Comparison of ENCODE assay signal across 21 cellular contexts in the genomic region with DNA sequence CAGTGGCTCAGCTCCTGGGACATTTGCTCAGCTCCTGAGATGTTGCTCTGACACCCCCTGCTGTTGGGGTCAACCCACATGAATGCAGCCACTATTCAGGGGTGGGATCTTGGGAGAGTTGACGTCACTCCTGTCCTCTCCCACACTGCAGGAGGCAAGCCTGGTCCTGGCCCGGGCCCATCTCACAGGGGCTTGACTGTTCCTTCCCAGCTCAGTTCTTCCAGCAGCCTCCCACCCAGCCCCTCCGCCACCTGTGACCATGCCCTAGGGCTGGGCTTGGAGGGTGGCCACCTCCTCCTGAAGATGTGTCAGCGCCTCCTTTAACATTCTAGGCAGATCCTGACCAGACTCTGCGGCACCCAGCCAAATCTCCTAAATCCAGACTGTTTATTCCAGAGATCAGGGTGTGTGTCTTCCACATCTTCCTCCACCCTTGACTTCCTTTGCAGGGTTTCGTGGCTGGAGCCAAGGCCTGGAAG. TPM values are rescaled to one million over a fixed set of nuclear protein-coding genes. Genes with fewer than 3 reads are reported as not detected.
A peak's percentile ranks its signal among the peaks of the same experiment; 100 is the strongest.
DNase-seq lines count a peak whose midpoint lies in the region; ATAC-seq and TF ChIP-seq lines count a peak whose summit lies in the region.
"Had no signal": no experiment of that assay in that cellular context is flagged by ENCODE, and none has a peak within 500 bp of the region (broad histone marks: within the 10 kb centered on the region; RNA-seq: fewer than 3 reads in every experiment).

No MANE protein-coding gene starts in this region.

- no peaks in the 10 kb centered on the region for H3K9me3 ChIP-seq in effector memory CD4-positive, alpha-beta T cell (ENCODE audit: control insufficient read depth, low read length)
- H3K9me3 ChIP-seq: adrenal gland, upper lobe of left lung had no signal

- POLR2A ChIA-PET in RWPE1 (lab: Yijun Ruan, JAX; ENCODE audit: low non-redundant PET): no interaction called here

- H3K9me3 Mint-ChIP-seq in activated T-cell treated with anti-CD3 and anti-CD28 coated beads, Interleukin-2, amount 50 U/mL, for 24 hours: no peaks in the 10 kb centered on the region
- H3K9me3 Mint-ChIP-seq: activated T-cell treated with anti-CD3 and anti-CD28 coated beads, Interleukin-2, amount 50 U/mL, for 72 hours; T-helper 1 cell treated with Interleukin-12 subunit alpha and Interleukin-12 subunit beta and Interleukin-4 antibody, amounts not matched to agents 30 μg/mL and 1 μg/mL, for 36 hours had no signal

- H3K27ac Mint-ChIP-seq in activated T-cell treated with anti-CD3 and anti-CD28 coated beads, Interleukin-2, amount 50 U/mL, for 24 hours: no peak overlapping the region
- H3K27ac Mint-ChIP-seq: activated T-cell treated with anti-CD3 and anti-CD28 coated beads, Interleukin-2, amount 50 U/mL, for 72 hours; B cell; progenitor cell of endocrine pancreas; T-helper 1 cell treated with Interleukin-12 subunit alpha and Interleukin-12 subunit beta and Interleukin-4 antibody, amounts not matched to agents 30 μg/mL and 1 μg/mL, for 36 hours had no signal

- peaks cover 19% of the 10 kb centered on the region for H3K4me1 Mint-ChIP-seq in activated T-cell treated with anti-CD3 and anti-CD28 coated beads, Interleukin-2, amount 50 U/mL, for 24 hours (ENCODE audit: low read depth)

- no peak overlapping the region for H3K4me3 ChIP-seq in effector memory CD4-positive, alpha-beta T cell (ENCODE audit: insufficient read depth, low read depth, low read length, poor library complexity, severe bottlenecking)
- H3K4me3 ChIP-seq: adrenal gland, upper lobe of left lung had no signal

- no peak overlapping the region for H3K4me3 Mint-ChIP-seq in activated T-cell treated with anti-CD3 and anti-CD28 coated beads, Interleukin-2, amount 50 U/mL, for 24 hours
- H3K4me3 Mint-ChIP-seq: activated T-cell treated with anti-CD3 and anti-CD28 coated beads, Interleukin-2, amount 50 U/mL, for 72 hours; B cell; T-helper 1 cell treated with Interleukin-12 subunit alpha and Interleukin-12 subunit beta and Interleukin-4 antibody, amounts not matched to agents 30 μg/mL and 1 μg/mL, for 36 hours had no signal

- H3K27ac ChIP-seq in RWPE1: peak overlapping the region; percentile 54
- no peak overlapping the region for H3K27ac ChIP-seq in effector memory CD4-positive, alpha-beta T cell (ENCODE audit: insufficient read depth, low read length, poor library complexity, severe bottlenecking)
- H3K27ac ChIP-seq: adrenal gland had no signal

- in situ Hi-C loops in KBM-7 (cut with MboI; ENCODE audit: low pct_unique_long_range_greater_than_20kb, low sequenced_read_pairs): loop anchor here (25.0 kb wide), 1 partner anchor 109 kb away; no protein-coding TSS in a partner anchor

- CTCF ChIA-PET in RWPE1 (lab: Yijun Ruan, JAX): interaction anchor here (1.0 kb wide), 1 partner anchor 37 kb away, joined by 3 read pairs; no protein-coding TSS in a partner anchor

- H3K36me3 ChIP-seq in effector memory CD4-positive, alpha-beta T cell (ENCODE audit: control insufficient read depth, insufficient read depth, low read length): no peaks in the 10 kb centered on the region
- H3K36me3 ChIP-seq: adrenal gland, upper lobe of left lung had no signal

- peaks cover 24% of the 10 kb centered on the region for H3K27me3 Mint-ChIP-seq in activated T-cell treated with anti-CD3 and anti-CD28 coated beads, Interleukin-2, amount 50 U/mL, for 24 hours

- H3K27me3 ChIP-seq in effector memory CD4-positive, alpha-beta T cell (replicated peaks; ENCODE audit: control insufficient read depth, insufficient read depth, low read length, poor library complexity, severe bottlenecking): no peaks in the 10 kb centered on the region
- H3K27me3 ChIP-seq: adrenal gland, upper lobe of left lung had no signal

- H3K36me3 Mint-ChIP-seq in activated T-cell treated with anti-CD3 and anti-CD28 coated beads, Interleukin-2, amount 50 U/mL, for 24 hours (ENCODE audit: low read depth): no peaks in the 10 kb centered on the region

- TF ChIP-seq CTCF in RWPE1 (conservative IDR thresholded peaks at IDR 0.05; ENCODE audit: low read depth) (no peak), omental fat pad (IDR thresholded peaks at IDR 0.05) (no peak)

- ATAC-seq in Right ventricle myocardium superior (ENCODE audit: poor library complexity): peak; percentile 18
- ATAC-seq in omental fat pad (ENCODE audit: low FRiP score): peak; percentile 45
- ATAC-seq: activated T-cell treated with anti-CD3 and anti-CD28 coated beads, Interleukin-2, amount 50 U/mL, for 72 hours had no signal

- DNase-seq in ELR (ENCODE audit: low read depth): peak; percentile 6
- no peak for DNase-seq in RWPE1 (ENCODE audit: low spot score)
- peak; percentile 69 for DNase-seq in Right ventricle myocardium superior
- no peak for DNase-seq in omental fat pad (ENCODE audit: low spot score)
- no peak for DNase-seq in activated T-cell treated with anti-CD3 and anti-CD28 coated beads, Interleukin-2, amount 50 U/mL, for 24 hours
- DNase-seq in effector memory CD4-positive, alpha-beta T cell: no peak
- DNase-seq in activated CD4-positive, alpha-beta T cell treated with anti-CD3 and anti-CD28 coated beads, Interleukin-2, amount 50 U/mL, for 48 hours: no peak
- DNase-seq in KBM-7: no peak
- DNase-seq: activated CD4-positive, alpha-beta T cell treated with anti-CD3 and anti-CD28 coated beads for 4 hours; activated T-cell treated with anti-CD3 and anti-CD28 coated beads, Interleukin-2, amount 50 U/mL, for 72 hours; adrenal gland; cortex of kidney; IMR-90; midbrain; NCI-H1694; NCI-H524 had no signal

- intact Hi-C loops in Right ventricle myocardium superior (cut with DNase I): loop anchor here (5.0 kb wide), 2 partner anchors 134 to 454 kb away; partner anchors contain the start of genes LCOR and TLL2

- no peaks in the 10 kb centered on the region for H3K4me1 ChIP-seq in effector memory CD4-positive, alpha-beta T cell (ENCODE audit: control insufficient read depth, insufficient read depth, low read length, poor library complexity, severe bottlenecking)

RNA-seq across cellular contexts. Expression of gene OPALIN, which starts 19.1 kb away (rescaled TPM):
- not detected for total RNA-seq in Right ventricle myocardium superior
- not detected for total RNA-seq in omental fat pad
- total RNA-seq: activated T-cell treated with anti-CD3 and anti-CD28 coated beads, Interleukin-2, amount 50 U/mL, for 72 hours; adrenal gland; B cell; IMR-90; progenitor cell of endocrine pancreas; RPMI7951; upper lobe of left lung had no signal

Comparison
In these comparisons a context has a peak if more than half of its experiments do, and no peak if none do; other contexts are left out.
1. DNase-seq: peak in ELR (single experiment) and Right ventricle myocardium superior (single experiment); none in RWPE1 (single experiment), omental fat pad (single experiment), activated T-cell treated with anti-CD3 and anti-CD28 coated beads, Interleukin-2, amount 50 U/mL, for 24 hours (single experiment), effector memory CD4-positive, alpha-beta T cell (0 of 3), activated CD4-positive, alpha-beta T cell treated with anti-CD3 and anti-CD28 coated beads, Interleukin-2, amount 50 U/mL, for 48 hours (0 of 2) and KBM-7 (single experiment).